ENCODE assay signal across 16 cellular contexts in the genomic region with DNA sequence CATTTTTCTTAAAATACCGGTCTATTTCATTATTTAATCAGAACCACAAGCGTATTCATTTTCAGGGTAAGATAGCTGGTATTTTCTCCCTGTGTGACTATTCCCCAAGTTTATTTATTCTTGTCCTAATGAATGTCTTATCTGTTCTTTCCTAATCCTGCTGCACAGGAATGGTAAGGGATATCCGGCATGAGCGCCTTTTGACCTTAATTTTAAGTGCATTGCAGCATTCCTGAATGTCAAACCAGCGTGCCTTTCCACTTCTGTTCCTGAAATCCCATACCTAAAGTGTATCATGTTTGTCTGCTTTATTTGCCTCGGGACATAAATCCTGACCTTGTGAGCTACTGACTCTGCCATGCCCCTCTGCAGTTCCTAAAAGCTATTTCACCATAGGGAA.
A peak's percentile ranks its signal among the peaks of the same experiment; 100 is the strongest.
DNase-seq lines count a peak whose midpoint lies in the region; ATAC-seq and TF ChIP-seq lines count a peak whose summit lies in the region.
"Had no signal": no experiment of that assay in that cellular context is flagged by ENCODE, and none has a peak within 500 bp of the region (broad histone marks: within the 10 kb centered on the region; RNA-seq: fewer than 3 reads in every experiment).

No MANE protein-coding gene starts in this region.

- H3K9ac ChIP-seq in mesenchymal stem cell (ENCODE audit: low read length) = no peak overlapping the region

- no peaks in the 10 kb centered on the region for H3K27me3 ChIP-seq in mesenchymal stem cell (ENCODE audit: control insufficient read depth in 1 of 2, insufficient read depth in 1 of 2, low read length in 2 of 2)
- H3K27me3 ChIP-seq in CD8-positive, alpha-beta memory T cell (ENCODE audit: insufficient read depth, low read length, poor library complexity, severe bottlenecking) = no peaks in the 10 kb centered on the region
- H3K27me3 ChIP-seq: Peyer's patch had no signal

- H3K9me3 ChIP-seq in mesenchymal stem cell (ENCODE audit: control insufficient read depth, low read length) = no peaks in the 10 kb centered on the region
- no peaks in the 10 kb centered on the region for H3K9me3 ChIP-seq in CD8-positive, alpha-beta memory T cell (ENCODE audit: low read length)
- H3K9me3 ChIP-seq: Peyer's patch had no signal

- CTCF ChIA-PET in CD8-positive, alpha-beta memory T cell (lab: Charles Lee) = no interaction called here

- no peak overlapping the region for H3K27ac Mint-ChIP-seq in activated T-cell treated with anti-CD3 and anti-CD28 coated beads, Interleukin-2, amount 50 U/mL, for 72 hours
- H3K27ac Mint-ChIP-seq in CD8-positive, alpha-beta memory T cell = no peak overlapping the region
- H3K27ac Mint-ChIP-seq: GM23338 had no signal

- no peaks in the 10 kb centered on the region for H3K4me1 Mint-ChIP-seq in activated T-cell treated with anti-CD3 and anti-CD28 coated beads, Interleukin-2, amount 50 U/mL, for 72 hours (ENCODE audit: low read depth)
- H3K4me1 Mint-ChIP-seq in CD8-positive, alpha-beta memory T cell = no peaks in the 10 kb centered on the region

- TF ChIP-seq CTCF in LNCaP clone FGC (IDR thresholded peaks at IDR 0.05; ENCODE audit: control insufficient read depth, extremely low read depth, insufficient read depth) = no peak
- no peak for TF ChIP-seq CTCF in choroid plexus epithelial cell (conservative IDR thresholded peaks at IDR 0.05; ENCODE audit: low read depth, low read length)

- no peak overlapping the region for H4K8ac ChIP-seq in mesenchymal stem cell (ENCODE audit: low read length)

- no peaks in the 10 kb centered on the region for H3K36me3 ChIP-seq in mesenchymal stem cell (ENCODE audit: control insufficient read depth in 1 of 2, insufficient read depth in 2 of 2, low read depth in 1 of 2, low read length in 2 of 2)
- H3K36me3 ChIP-seq in CD8-positive, alpha-beta memory T cell (ENCODE audit: insufficient read depth, low read length) = no peaks in the 10 kb centered on the region
- H3K36me3 ChIP-seq: Peyer's patch had no signal

- no peak overlapping the region for H2BK120ac ChIP-seq in mesenchymal stem cell (ENCODE audit: low read depth, low read length)

- H3K79me1 ChIP-seq in mesenchymal stem cell (replicated peaks; ENCODE audit: low read length, poor library complexity, severe bottlenecking) = no peaks in the 10 kb centered on the region

- WGBS in mesenchymal stem cell = under 1% methylated on average over 3 of the region's 6 CpGs

- H3K4me3 ChIP-seq in LNCaP clone FGC (ENCODE audit: low read depth, low read length) = no peak overlapping the region
- H3K4me3 ChIP-seq in choroid plexus epithelial cell (ENCODE audit: low read depth, low read length) = peak overlapping the region; percentile 17
- no peak overlapping the region for H3K4me3 ChIP-seq in mesenchymal stem cell (ENCODE audit: insufficient read depth in 1 of 2, low read depth in 1 of 2, low read length in 2 of 2)
- no peak overlapping the region for H3K4me3 ChIP-seq in CD8-positive, alpha-beta memory T cell (ENCODE audit: low read length)
- H3K4me3 ChIP-seq: GM23338, Peyer's patch, skin epidermis had no signal

- no peaks in the 10 kb centered on the region for H3K4me1 ChIP-seq in mesenchymal stem cell (ENCODE audit: control insufficient read depth, insufficient read depth, low read depth, low read length)
- no peaks in the 10 kb centered on the region for H3K4me1 ChIP-seq in CD8-positive, alpha-beta memory T cell (ENCODE audit: insufficient read depth, low read length)
- H3K4me1 ChIP-seq: Peyer's patch had no signal

- no peak overlapping the region for H3K4me3 Mint-ChIP-seq in activated T-cell treated with anti-CD3 and anti-CD28 coated beads, Interleukin-2, amount 50 U/mL, for 72 hours
- no peak overlapping the region for H3K4me3 Mint-ChIP-seq in CD8-positive, alpha-beta memory T cell
- H3K4me3 Mint-ChIP-seq: GM23338 had no signal

- H3K36me3 Mint-ChIP-seq in activated T-cell treated with anti-CD3 and anti-CD28 coated beads, Interleukin-2, amount 50 U/mL, for 72 hours (ENCODE audit: insufficient read depth in 2 of 2) = no peaks in the 10 kb centered on the region
- no peaks in the 10 kb centered on the region for H3K36me3 Mint-ChIP-seq in CD8-positive, alpha-beta memory T cell

- H3K4ac ChIP-seq in mesenchymal stem cell (ENCODE audit: low read depth in 1 of 2, low read length in 2 of 2) = no peak overlapping the region

- H2BK12ac ChIP-seq in mesenchymal stem cell (ENCODE audit: low read length in 2 of 2) = no peak overlapping the region

- POLR2A ChIA-PET in CD8-positive, alpha-beta memory T cell (lab: Charles Lee) = no interaction called here

- no peak overlapping the region for H4K91ac ChIP-seq in mesenchymal stem cell (ENCODE audit: low read length)

- ATAC-seq in activated T-cell treated with anti-CD3 and anti-CD28 coated beads, Interleukin-2, amount 50 U/mL, for 72 hours (replicated peaks in 1 of 2) = no peak
- ATAC-seq in HG03108 (IDR thresholded peaks at IDR 0.05; ENCODE audit: unreplicated experiment) = no peak
- ATAC-seq: GM23338 had no signal

- no peak overlapping the region for H2AFZ ChIP-seq in mesenchymal stem cell (ENCODE audit: low read depth, low read length)
- H2AFZ ChIP-seq: GM23338 had no signal

- H2AK5ac ChIP-seq in mesenchymal stem cell (ENCODE audit: low read length, severe bottlenecking) = no peak overlapping the region

- no peak overlapping the region for H2BK15ac ChIP-seq in mesenchymal stem cell (ENCODE audit: low read depth, poor library complexity, severe bottlenecking)

- no peak overlapping the region for H3K4me2 ChIP-seq in mesenchymal stem cell (ENCODE audit: low read length, poor library complexity, severe bottlenecking)
- H3K4me2 ChIP-seq: GM23338 had no signal

- no peak overlapping the region for H2BK5ac ChIP-seq in mesenchymal stem cell (ENCODE audit: low read depth, low read length, poor library complexity, severe bottlenecking)

- no peak overlapping the region for H3K27ac ChIP-seq in mesenchymal stem cell (ENCODE audit: low read length, poor library complexity, severe bottlenecking)
- H3K27ac ChIP-seq in CD8-positive, alpha-beta memory T cell (ENCODE audit: low read depth, low read length) = no peak overlapping the region
- H3K27ac ChIP-seq: Peyer's patch, skin epidermis had no signal

- H3K14ac ChIP-seq in mesenchymal stem cell (ENCODE audit: low read length in 2 of 2) = no peak overlapping the region

- H3K9me3 Mint-ChIP-seq in activated T-cell treated with anti-CD3 and anti-CD28 coated beads, Interleukin-2, amount 50 U/mL, for 72 hours = peaks cover 3 to 4% of the 10 kb centered on the region in 2 donors
- H3K9me3 Mint-ChIP-seq in CD8-positive, alpha-beta memory T cell = peaks cover 3 to 20% (median 9%) of the 10 kb centered on the region in 5 donors
- H3K9me3 Mint-ChIP-seq: GM23338 had no signal

- H3K23ac ChIP-seq in mesenchymal stem cell (ENCODE audit: low read length in 2 of 2) = no peak overlapping the region

- H3K18ac ChIP-seq in mesenchymal stem cell (ENCODE audit: low read depth in 1 of 2, low read length in 2 of 2) = no peak overlapping the region

- H3K27me3 Mint-ChIP-seq in activated T-cell treated with anti-CD3 and anti-CD28 coated beads, Interleukin-2, amount 50 U/mL, for 72 hours (ENCODE audit: low read depth) = no peaks in the 10 kb centered on the region
- no peaks in the 10 kb centered on the region for H3K27me3 Mint-ChIP-seq in CD8-positive, alpha-beta memory T cell

- peak; percentile 3 for DNase-seq in Daoy (ENCODE audit: low read depth)
- peak; percentile 30 for DNase-seq in LNCaP clone FGC (ENCODE audit: low read depth)
- peak; percentile 64 for DNase-seq in choroid plexus epithelial cell (ENCODE audit: low read depth)
- peak; percentile 66 for DNase-seq in mesenchymal stem cell
- DNase-seq in amygdala (lab: John Stamatoyannopoulos, UW) = no peak
- no peak for DNase-seq in activated T-cell treated with anti-CD3 and anti-CD28 coated beads, Interleukin-2, amount 50 U/mL, for 72 hours
- DNase-seq in CD8-positive, alpha-beta memory T cell = no peak
- DNase-seq: activated CD4-positive, alpha-beta T cell treated with anti-CD3 and anti-CD28 coated beads, Interleukin-2, amount 50 U/mL, for 1 hour; activated naive CD4-positive, alpha-beta T cell treated with Interleukin-2 at 50 U/mL for 16 hours; activated T-cell treated with anti-CD3 and anti-CD28 coated beads for 4 hours; effector CD4-positive, alpha-beta T cell; Karpas-422; Peyer's patch had no signal

Comparison
In these comparisons a context has a peak if more than half of its experiments do, and no peak if none do; other contexts are left out.
1. DNase-seq: peak in Daoy (single experiment), LNCaP clone FGC (single experiment), choroid plexus epithelial cell (single experiment) and mesenchymal stem cell (single experiment); none in amygdala (0 of 56), activated T-cell treated with anti-CD3 and anti-CD28 coated beads, Interleukin-2, amount 50 U/mL, for 72 hours (0 of 2) and CD8-positive, alpha-beta memory T cell (0 of 5).